1 cellular context compared by ENCODE assay signal in the genomic region with DNA sequence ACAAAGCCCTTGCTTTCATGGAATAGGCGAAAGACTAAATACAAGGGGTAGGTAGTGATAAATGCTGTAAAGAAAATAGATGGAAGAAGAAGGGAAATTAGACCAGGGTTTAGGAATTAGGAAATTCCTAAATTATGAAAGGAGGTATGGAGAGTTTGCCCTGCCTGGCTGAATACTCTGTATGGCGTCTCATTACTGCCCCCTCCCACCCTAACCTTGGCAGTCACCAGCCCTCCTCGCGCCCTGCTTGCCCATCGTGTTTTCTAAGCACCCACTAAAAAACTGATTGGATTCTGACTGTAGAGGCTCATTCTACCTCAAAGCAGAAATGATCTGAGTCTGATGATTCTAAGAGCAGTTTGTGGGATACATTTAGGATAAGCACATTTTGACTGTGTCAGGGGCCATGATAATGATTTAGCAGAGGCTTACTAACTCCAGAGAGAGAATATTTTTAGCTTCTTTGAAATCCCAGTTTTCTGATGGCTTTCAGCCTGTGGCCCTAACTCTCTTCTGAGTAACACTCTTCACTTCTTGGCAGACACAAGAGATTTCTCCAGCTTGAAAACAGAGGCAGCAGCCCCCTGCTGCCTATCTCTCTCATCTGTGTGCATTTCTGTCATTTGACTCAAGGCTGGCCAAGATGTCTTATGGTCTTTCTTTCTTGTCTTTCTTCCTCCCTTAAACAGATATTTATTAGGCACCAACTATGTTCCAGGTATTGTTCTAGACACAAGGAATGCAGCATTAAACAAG.
TF ChIP-seq lines count a peak whose summit lies in the region.

No MANE protein-coding gene starts in this region.

TF ChIP-seq in GM23338, 12 proteins besides CTCF, POLR2A, EP300 and RAD21 (continued from another document):
- TF ChIP-seq, protein P1, sequence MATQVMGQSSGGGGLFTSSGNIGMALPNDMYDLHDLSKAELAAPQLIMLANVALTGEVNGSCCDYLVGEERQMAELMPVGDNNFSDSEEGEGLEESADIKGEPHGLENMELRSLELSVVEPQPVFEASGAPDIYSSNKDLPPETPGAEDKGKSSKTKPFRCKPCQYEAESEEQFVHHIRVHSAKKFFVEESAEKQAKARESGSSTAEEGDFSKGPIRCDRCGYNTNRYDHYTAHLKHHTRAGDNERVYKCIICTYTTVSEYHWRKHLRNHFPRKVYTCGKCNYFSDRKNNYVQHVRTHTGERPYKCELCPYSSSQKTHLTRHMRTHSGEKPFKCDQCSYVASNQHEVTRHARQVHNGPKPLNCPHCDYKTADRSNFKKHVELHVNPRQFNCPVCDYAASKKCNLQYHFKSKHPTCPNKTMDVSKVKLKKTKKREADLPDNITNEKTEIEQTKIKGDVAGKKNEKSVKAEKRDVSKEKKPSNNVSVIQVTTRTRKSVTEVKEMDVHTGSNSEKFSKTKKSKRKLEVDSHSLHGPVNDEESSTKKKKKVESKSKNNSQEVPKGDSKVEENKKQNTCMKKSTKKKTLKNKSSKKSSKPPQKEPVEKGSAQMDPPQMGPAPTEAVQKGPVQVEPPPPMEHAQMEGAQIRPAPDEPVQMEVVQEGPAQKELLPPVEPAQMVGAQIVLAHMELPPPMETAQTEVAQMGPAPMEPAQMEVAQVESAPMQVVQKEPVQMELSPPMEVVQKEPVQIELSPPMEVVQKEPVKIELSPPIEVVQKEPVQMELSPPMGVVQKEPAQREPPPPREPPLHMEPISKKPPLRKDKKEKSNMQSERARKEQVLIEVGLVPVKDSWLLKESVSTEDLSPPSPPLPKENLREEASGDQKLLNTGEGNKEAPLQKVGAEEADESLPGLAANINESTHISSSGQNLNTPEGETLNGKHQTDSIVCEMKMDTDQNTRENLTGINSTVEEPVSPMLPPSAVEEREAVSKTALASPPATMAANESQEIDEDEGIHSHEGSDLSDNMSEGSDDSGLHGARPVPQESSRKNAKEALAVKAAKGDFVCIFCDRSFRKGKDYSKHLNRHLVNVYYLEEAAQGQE (IDR thresholded peaks at IDR 0.05; ENCODE audit: unreplicated experiment), result no peak
